30 cellular contexts compared by ENCODE assay signal in the genomic region with DNA sequence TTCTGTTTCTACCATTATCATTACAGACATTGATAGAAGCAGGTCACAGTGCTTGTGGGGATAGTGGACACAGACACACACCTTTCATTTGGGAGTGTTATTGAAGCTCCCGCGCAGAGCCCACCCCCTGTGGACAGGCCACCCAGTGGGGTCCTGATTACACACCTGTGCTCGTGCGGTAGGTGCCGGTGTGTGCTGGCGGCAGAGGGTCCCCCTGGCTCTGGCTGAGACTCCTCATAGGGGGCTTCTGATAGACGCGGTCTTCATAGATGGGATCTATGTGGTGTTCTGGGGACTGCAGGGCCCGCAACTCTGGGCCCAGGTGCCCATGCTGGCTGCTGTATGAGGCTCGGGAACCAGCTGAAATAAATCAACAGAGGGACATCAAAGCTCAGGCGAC.
"Had no signal": no experiment of that assay in that cellular context is flagged by ENCODE, and none has a peak within 500 bp of the region (broad histone marks: within the 10 kb centered on the region; RNA-seq: fewer than 3 reads in every experiment).

No MANE protein-coding gene starts in this region.

- H3K4me1 ChIP-seq: adrenal gland, ascending aorta, breast epithelium had no signal

- H3K27ac ChIP-seq: adrenal gland, ascending aorta, body of pancreas, brain microvascular endothelial cell, breast epithelium, cardiac muscle cell had no signal

- H3K27me3 ChIP-seq: ascending aorta, body of pancreas, brain microvascular endothelial cell, breast epithelium, cardiac muscle cell had no signal

- H3K36me3 ChIP-seq: adrenal gland, ascending aorta, brain microvascular endothelial cell, breast epithelium, cardiac muscle cell had no signal

- H3K4me3 ChIP-seq: adrenal gland, ascending aorta, body of pancreas, breast epithelium, cardiac muscle cell had no signal

- DNase-seq: activated effector memory CD4-positive, alpha-beta T cell treated with anti-CD3 and anti-CD28 coated beads, Interleukin-2, amount 50 U/mL, for 16 hours; activated effector memory CD4-positive, alpha-beta T cell treated with Interleukin-2 at 50 U/mL for 16 hours; activated gamma-delta T cell; activated gamma-delta T cell treated with Interleukin-2 at 50 U/mL for 16 hours; activated naive CD4-positive, alpha-beta T cell; activated naive CD4-positive, alpha-beta T cell treated with anti-CD3 and anti-CD28 coated beads for 36 hours; activated naive CD4-positive, alpha-beta T cell treated with anti-CD3 and anti-CD28 coated beads, Interleukin-2, amount 10 ng/mL, durations not matched to agents 7 days and 5 days; activated naive CD4-positive, alpha-beta T cell treated with anti-CD3 and anti-CD28 coated beads, Interleukin-2, amount 50 U/mL, for 16 hours; activated naive CD4-positive, alpha-beta T cell treated with Interleukin-2 at 50 U/mL for 16 hours; activated naive CD8-positive, alpha-beta T cell treated with anti-CD3 and anti-CD28 coated beads for 36 hours; activated naive CD8-positive, alpha-beta T cell treated with anti-CD3 and anti-CD28 coated beads, Interleukin-2, amount 10 ng/mL, durations not matched to agents 7 days and 5 days; activated naive CD8-positive, alpha-beta T cell treated with anti-CD3 and anti-CD28 coated beads, Interleukin-2, amount 50 U/mL, for 24 hours; activated T-cell treated with anti-CD3 and anti-CD28 coated beads, Interleukin-2, amount 50 U/mL, for 1 hour; activated T-cell treated with anti-CD3 and anti-CD28 coated beads, Interleukin-2, amount 50 U/mL, for 24 hours; activated T-cell treated with anti-CD3 and anti-CD28 coated beads, Interleukin-2, amount 50 U/mL, for 4 hours; activated T-cell treated with anti-CD3 and anti-CD28 coated beads, Interleukin-2, amount 50 U/mL, for 48 hours; activated T-cell treated with anti-CD3 and anti-CD28 coated beads, Interleukin-2, amount 50 U/mL, for 72 hours; adrenal gland; amniotic stem cell; amygdala; anterior cingulate cortex; aorta; body of pancreas; brain microvascular endothelial cell; caudate nucleus; central memory CD4-positive, alpha-beta T cell; cerebellar nuclear complex had no signal

- H3K9me3 ChIP-seq: adrenal gland, ascending aorta, body of pancreas, breast epithelium had no signal
